Comparison of ENCODE assay signal across 8 cellular contexts in the genomic region with DNA sequence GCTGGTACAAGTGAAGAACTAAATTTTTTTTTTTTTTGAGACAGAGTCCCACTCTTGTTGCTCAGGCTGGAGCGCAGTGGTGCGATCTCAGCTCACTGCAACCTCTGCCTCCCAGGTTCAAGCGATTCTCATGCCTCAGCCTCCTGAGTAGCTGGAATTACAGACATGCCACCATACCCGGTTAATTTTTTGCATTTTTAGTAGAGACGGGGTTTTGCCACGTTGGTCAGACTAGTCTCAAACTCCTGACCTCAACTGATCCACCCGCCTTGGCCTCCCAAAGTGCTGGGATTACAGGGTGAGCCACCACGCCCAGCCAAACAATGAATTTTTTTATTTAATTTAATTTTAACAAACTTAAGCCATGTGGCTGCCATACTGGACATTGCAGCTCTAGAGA. TPM values are rescaled to one million over a fixed set of nuclear protein-coding genes. Genes with fewer than 3 reads are reported as not detected.
DNase-seq lines count a peak whose midpoint lies in the region; ATAC-seq and TF ChIP-seq lines count a peak whose summit lies in the region.
"Not testable (repeated sequence)": the region's sequence is repeated elsewhere in the genome, so short reads cannot be mapped to it uniquely, and the experiment has no call there.

No MANE protein-coding gene starts in this region.

- H3K27me3 Mint-ChIP-seq in osteocyte (ENCODE audit: unreplicated experiment); type B pancreatic cell: not testable (repeated sequence)

- not testable (repeated sequence) for H3K27me3 ChIP-seq in DND-41 (ENCODE audit: insufficient read depth, low read length, poor library complexity); Karpas-422 (ENCODE audit: low read length); adipocyte (replicated peaks; ENCODE audit: control insufficient read depth, insufficient read depth, low read length); liver (ENCODE audit: control insufficient read depth in 4 of 4, insufficient read depth in 4 of 4, low read length in 3 of 4)

- not testable (repeated sequence) for DNase-seq in DND-41; Karpas-422; adipocyte (ENCODE audit: low read depth); epithelial cell of esophagus (ENCODE audit: low read depth); osteocyte (ENCODE audit: extremely low spot score, unreplicated experiment); type B pancreatic cell (ENCODE audit: extremely low spot score, unreplicated experiment)

- H3K9me2 ChIP-seq in Karpas-422 (replicated peaks; ENCODE audit: insufficient read depth, low read length): not testable (repeated sequence)

- H3K4me1 Mint-ChIP-seq in osteocyte (ENCODE audit: unreplicated experiment) (peaks cover 32% of the 10 kb centered on the region), type B pancreatic cell (ENCODE audit: unreplicated experiment) (peaks cover 16% of the 10 kb centered on the region)

- 86% methylated on average over 8 of the region's 8 CpGs for WGBS in liver

- H3K4me3 ChIP-seq in DND-41 (ENCODE audit: low read depth in 1 of 2, low read length in 2 of 2) (peak overlapping the region; percentile 79 to 97; a peak in 3 of 4 replicates), Karpas-422 (ENCODE audit: low read length) (peak overlapping the region; percentile 96), adipocyte (ENCODE audit: low read length) (peak overlapping the region; percentile 86), epithelial cell of esophagus (ENCODE audit: low read length) (peak overlapping the region; percentile 79), liver (ENCODE audit: low read depth in 1 of 3, low read length in 3 of 3) (peak overlapping the region; percentile 70 to 90 (median 89))

- not testable (repeated sequence) for H3K27ac Mint-ChIP-seq in osteocyte (ENCODE audit: unreplicated experiment)
- peak overlapping the region; percentile 93 for H3K27ac Mint-ChIP-seq in type B pancreatic cell

- H3K79me2 ChIP-seq in DND-41 (ENCODE audit: insufficient read depth, low read length) (peaks cover 81% of the 10 kb centered on the region), Karpas-422 (ENCODE audit: low read length) (peaks cover 65% of the 10 kb centered on the region)

- H3K27ac ChIP-seq in DND-41 (ENCODE audit: low read length) (peak overlapping the region; percentile 89; the same call in 1 of the 2 replicates), Karpas-422 (ENCODE audit: low read length) (peak overlapping the region; percentile 82), VCaP (peak overlapping the region; percentile 97; the same call in 1 of the 2 replicates)
- not testable (repeated sequence) for H3K27ac ChIP-seq in liver (ENCODE audit: low read depth in 1 of 2, low read length in 2 of 2)

- not testable (repeated sequence) for TF ChIP-seq CTCF in DND-41 (IDR thresholded peaks at IDR 0.05; ENCODE audit: borderline replicate concordance, extremely low read depth, low read length, poor library complexity, severe bottlenecking); VCaP (conservative IDR thresholded peaks at IDR 0.05); epithelial cell of esophagus (IDR thresholded peaks at IDR 0.05; ENCODE audit: insufficient read depth, low read depth, low read length, missing control alignments); liver (IDR thresholded peaks at IDR 0.05; ENCODE audit: low read depth, low read length, missing input control); osteocyte (IDR thresholded peaks at IDR 0.05); type B pancreatic cell (conservative IDR thresholded peaks at IDR 0.05)

- TF ChIP-seq RAD21 in liver (IDR thresholded peaks at IDR 0.05): not testable (repeated sequence)

- not testable (repeated sequence) for H2AFZ ChIP-seq in DND-41 (ENCODE audit: low read depth, low read length); Karpas-422 (ENCODE audit: low read length)

- H3K9me3 Mint-ChIP-seq in osteocyte (ENCODE audit: unreplicated experiment); type B pancreatic cell: not testable (repeated sequence)

- not testable (repeated sequence) for ATAC-seq in DND-41 (ENCODE audit: insufficient read depth, low read depth)

- H3K9me3 ChIP-seq in DND-41 (ENCODE audit: insufficient read depth, low read length, severe bottlenecking); Karpas-422 (ENCODE audit: low read length); adipocyte (ENCODE audit: control insufficient read depth, low read length); liver (ENCODE audit: control insufficient read depth in 4 of 4, low read length in 3 of 4): not testable (repeated sequence)

- peak overlapping the region; percentile 84 for H3K4me3 Mint-ChIP-seq in osteocyte (ENCODE audit: unreplicated experiment)
- H3K4me3 Mint-ChIP-seq in type B pancreatic cell: peak overlapping the region; percentile 94

- H3K36me3 ChIP-seq in DND-41 (ENCODE audit: insufficient read depth, low read length) (peaks cover 62% of the 10 kb centered on the region), Karpas-422 (ENCODE audit: insufficient read depth, low read length) (peaks cover 44% of the 10 kb centered on the region), adipocyte (ENCODE audit: control insufficient read depth, insufficient read depth, low read length, severe bottlenecking) (peaks cover 45% of the 10 kb centered on the region), liver (ENCODE audit: control insufficient read depth in 4 of 4, insufficient read depth in 3 of 4, low read depth in 1 of 4, low read length in 3 of 4) (peaks cover 2 to 35% (median 26%) of the 10 kb centered on the region in 4 donors)

- peaks cover 62% of the 10 kb centered on the region for H3K4me1 ChIP-seq in DND-41 (ENCODE audit: insufficient read depth, low read length)
- peaks cover 46% of the 10 kb centered on the region for H3K4me1 ChIP-seq in Karpas-422 (ENCODE audit: low read length)
- H3K4me1 ChIP-seq in adipocyte (ENCODE audit: control insufficient read depth, insufficient read depth, low read length): peaks cover 50% of the 10 kb centered on the region
- peaks cover 0 to 28% (median 24%) of the 10 kb centered on the region in 4 donors for H3K4me1 ChIP-seq in liver (ENCODE audit: control insufficient read depth in 4 of 4, insufficient read depth in 4 of 4, low read length in 3 of 4)

- H3K9ac ChIP-seq in DND-41 (ENCODE audit: low read depth, low read length) (peak overlapping the region; percentile 90), Karpas-422 (ENCODE audit: low read length) (peak overlapping the region; percentile 97), adipocyte (ENCODE audit: low read length) (peak overlapping the region; percentile 89)
- not testable (repeated sequence) for H3K9ac ChIP-seq in liver (ENCODE audit: low read depth in 1 of 2, low read length in 2 of 2)

- peak overlapping the region; percentile 78 for H3K4me2 ChIP-seq in DND-41 (ENCODE audit: insufficient read depth, low read length)
- peak overlapping the region; percentile 87 for H3K4me2 ChIP-seq in Karpas-422 (ENCODE audit: low read depth, low read length, poor library complexity, severe bottlenecking)

- H3K36me3 Mint-ChIP-seq in osteocyte (ENCODE audit: unreplicated experiment) (peaks cover 16% of the 10 kb centered on the region), type B pancreatic cell (peaks cover 17% of the 10 kb centered on the region)

- peaks cover 36% of the 10 kb centered on the region; the same call in 1 of the 2 replicates for H4K20me1 ChIP-seq in DND-41 (ENCODE audit: insufficient read depth, low read length)
- H4K20me1 ChIP-seq in Karpas-422 (ENCODE audit: insufficient read depth, low read depth, low read length): peaks cover 31% of the 10 kb centered on the region; the same call in 1 of the 2 replicates

RNA-seq across cellular contexts. Expression of gene GCN1, which starts 1.2 kb away (rescaled TPM):
- 53.6 and 75.2 TPM in 2 replicates for total RNA-seq in Karpas-422 (2014; rRNA removed; shearing (Covaris generic); ENCODE audit: low replicate concordance)
- total RNA-seq in liver (10 to 100 TPM; 38.0 to 78.6 TPM), osteocyte (106 and 115 TPM in 2 replicates), type B pancreatic cell (ENCODE audit: low replicate concordance) (114 and 130 TPM in 2 replicates)
- polyA plus RNA-seq in liver: 10 to 100 TPM in 1 of 2 donors, 1 to 10 TPM in 1; 7.3 to 13.7 TPM

RNA-seq across cellular contexts. Expression of gene RPLP0, which starts 7.6 kb away (rescaled TPM):
- total RNA-seq in Karpas-422 (2014; rRNA removed; shearing (Covaris generic); ENCODE audit: low replicate concordance): 4,777 and 6,150 TPM in 2 replicates
- total RNA-seq in liver (1,000 to 10,000 TPM; 1,321 to 1,770 TPM), osteocyte (2,037 TPM in 2 replicates), type B pancreatic cell (ENCODE audit: low replicate concordance) (2,585 and 2,806 TPM in 2 replicates)
- polyA plus RNA-seq in liver: 1,000 to 10,000 TPM in 1 of 2 donors, 100 to 1,000 TPM in 1; 472 to 1,306 TPM
